ENCODE assay signal across 1 cellular context in the genomic region with DNA sequence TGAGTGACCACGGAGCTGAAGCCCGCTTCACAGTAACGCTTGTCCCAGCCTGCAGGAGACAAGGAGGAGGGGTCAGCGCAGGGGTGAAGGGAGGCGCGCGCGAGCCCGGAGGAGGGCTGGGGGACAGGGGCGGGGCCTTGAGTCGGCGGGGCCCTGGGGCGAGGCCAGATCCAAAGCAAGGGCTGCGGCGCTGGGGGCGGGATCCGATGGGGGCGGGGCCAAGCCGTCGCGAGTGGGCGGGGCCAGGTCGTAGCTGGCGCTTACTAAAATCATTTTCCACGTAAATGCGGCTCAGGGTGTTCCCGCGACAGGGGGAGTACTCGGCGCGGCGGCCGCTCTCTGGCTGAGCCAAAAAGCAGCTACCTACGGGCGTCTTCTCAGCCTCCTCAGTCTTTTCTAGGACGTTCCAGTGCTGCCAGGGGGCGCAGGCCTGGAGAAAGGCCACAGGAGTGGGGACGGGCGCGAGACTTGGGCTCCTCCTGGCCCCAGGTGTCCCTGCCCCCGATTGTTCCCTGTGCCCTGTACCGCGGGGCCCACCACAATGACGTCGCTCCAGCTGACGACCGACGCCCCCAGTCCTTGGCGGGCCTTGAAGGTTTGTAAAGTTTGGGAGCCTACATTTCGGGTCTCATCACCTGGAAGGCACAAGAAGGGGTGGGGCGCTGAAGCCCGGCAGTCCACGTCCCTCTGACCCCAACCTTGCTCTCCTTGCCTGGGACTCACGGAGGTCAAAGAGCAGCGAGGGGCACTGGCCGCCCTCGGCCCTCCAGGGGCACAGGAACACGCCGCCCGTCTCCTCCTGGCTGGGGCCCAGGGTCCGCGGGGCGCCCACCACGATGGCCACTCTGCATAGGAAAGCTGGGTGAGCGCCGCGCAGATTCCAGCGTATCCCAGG.
TF ChIP-seq lines count a peak whose summit lies in the region.

No MANE protein-coding gene starts in this region.

TF ChIP-seq in K562, 482 proteins besides CTCF, POLR2A, EP300 and RAD21 (continues in another document):
- TF ChIP-seq TEAD1 (CRISPR knock-in tag; IDR thresholded peaks at IDR 0.05) (peak in 1 of 2 experiments; percentile 28; a peak in 1 of 4 replicates), ZNF766 (CRISPR knock-in tag; conservative IDR thresholded peaks at IDR 0.05) (0 out of 2 replicates have a peak, but pooled peaks have one; percentile 21), CHD1 (IDR thresholded peaks at IDR 0.05; ENCODE audit: low read length) (peak; percentile 69), CXXC5 (CRISPR knock-in tag; IDR thresholded peaks at IDR 0.05) (peak; percentile 69), FOXK1 (CRISPR knock-in tag; IDR thresholded peaks at IDR 0.05; ENCODE audit: borderline replicate concordance) (0 out of 2 replicates have a peak, but pooled peaks have one; percentile 88), DACH1 (IDR thresholded peaks at IDR 0.05; ENCODE audit: partially characterized antibody) (no peak), RBFOX2 (IDR thresholded peaks at IDR 0.05; ENCODE audit: low read depth, low read length) (peak; percentile 86), GATAD2B (IDR thresholded peaks at IDR 0.05; ENCODE audit: borderline replicate concordance) (no peak), TARDBP (IDR thresholded peaks at IDR 0.05) (0 out of 2 replicates have a peak, but pooled peaks have one; percentile 51), ATF1 (CRISPR knock-in tag; IDR thresholded peaks at IDR 0.05) (no peak), ATF1 (tag; IDR thresholded peaks at IDR 0.05) (peak; percentile 70), PHF20 (IDR thresholded peaks at IDR 0.05; ENCODE audit: partially characterized antibody) (peak; percentile 42), KAT2B (IDR thresholded peaks at IDR 0.05; ENCODE audit: low read depth, low read length) (no peak), MNT (conservative IDR thresholded peaks at IDR 0.05) (0 out of 4 replicates have a peak, but pooled peaks of 1 of the 2 experiments have one; percentile 18), MAZ (CRISPR knock-in tag; conservative IDR thresholded peaks at IDR 0.05 in 1 of 2, IDR thresholded peaks at IDR 0.05 in 1 of 2) (peak; percentile 70 to 84), ZNF184 (CRISPR knock-in tag; IDR thresholded peaks at IDR 0.05) (no peak), L3MBTL2 (IDR thresholded peaks at IDR 0.05) (peak; percentile 58; the same call in 1 of the 2 replicates), SAP30 (IDR thresholded peaks at IDR 0.05; ENCODE audit: borderline replicate concordance, insufficient read depth, low read depth, low read length, poor library complexity, severe bottlenecking) (peak; percentile 66), TAF1 (IDR thresholded peaks at IDR 0.05; ENCODE audit: control insufficient read depth, extremely low read depth, insufficient read depth, low read length, severe bottlenecking) (peak; percentile 63), HDGF (IDR thresholded peaks at IDR 0.05) (no peak), ZNF655 (CRISPR knock-in tag; IDR thresholded peaks at IDR 0.05) (no peak), CREM (IDR thresholded peaks at IDR 0.05; ENCODE audit: low read depth) (peak; percentile 69), ARHGAP35 (IDR thresholded peaks at IDR 0.05; ENCODE audit: partially characterized antibody) (no peak), ZNF347 (CRISPR knock-in tag; IDR thresholded peaks at IDR 0.05; ENCODE audit: low read depth) (no peak), MCM7 (IDR thresholded peaks at IDR 0.05) (no peak), GMEB1 (CRISPR knock-in tag; IDR thresholded peaks at IDR 0.05) (no peak), ZNF395 (CRISPR knock-in tag; IDR thresholded peaks at IDR 0.05) (no peak), RNF2 (IDR thresholded peaks at IDR 0.05) (no peak), SMAD3 (CRISPR knock-in tag; conservative IDR thresholded peaks at IDR 0.05) (no peak), ELF4 (CRISPR knock-in tag; IDR thresholded peaks at IDR 0.05) (no peak), DNMT1 (IDR thresholded peaks at IDR 0.05) (no peak), CBFB (CRISPR knock-in tag; IDR thresholded peaks at IDR 0.05) (no peak), ZNF140 (CRISPR knock-in tag; IDR thresholded peaks at IDR 0.05) (no peak), GTF2F1 (IDR thresholded peaks at IDR 0.05; ENCODE audit: low read depth, low read length) (peak; percentile 32; the same call in 1 of the 2 replicates), CREB3 (tag; conservative IDR thresholded peaks at IDR 0.05; ENCODE audit: low read depth) (no peak), ZNF311 (CRISPR knock-in tag; IDR thresholded peaks at IDR 0.05) (no peak), NR2F6 (CRISPR knock-in tag; IDR thresholded peaks at IDR 0.05) (no peak), RFX1 (IDR thresholded peaks at IDR 0.05) (no peak), MIER1 (IDR thresholded peaks at IDR 0.05; ENCODE audit: low read depth) (no peak), GTF2B (IDR thresholded peaks at IDR 0.05; ENCODE audit: extremely low read depth, insufficient read length) (no peak), NFRKB (IDR thresholded peaks at IDR 0.05; ENCODE audit: low read depth) (0 out of 2 replicates have a peak, but pooled peaks have one; percentile 28), NR2C2 (CRISPR knock-in tag; IDR thresholded peaks at IDR 0.05) (no peak), NR2C2 (tag; IDR thresholded peaks at IDR 0.05) (no peak), ZNF785 (CRISPR knock-in tag; IDR thresholded peaks at IDR 0.05) (no peak), PML (IDR thresholded peaks at IDR 0.05; ENCODE audit: low read length) (peak; percentile 49; the same call in 1 of the 2 replicates), SOX6 (IDR thresholded peaks at IDR 0.05) (no peak), HDAC1 (IDR thresholded peaks at IDR 0.05) (no peak)
- TF ChIP-seq, protein P1, sequence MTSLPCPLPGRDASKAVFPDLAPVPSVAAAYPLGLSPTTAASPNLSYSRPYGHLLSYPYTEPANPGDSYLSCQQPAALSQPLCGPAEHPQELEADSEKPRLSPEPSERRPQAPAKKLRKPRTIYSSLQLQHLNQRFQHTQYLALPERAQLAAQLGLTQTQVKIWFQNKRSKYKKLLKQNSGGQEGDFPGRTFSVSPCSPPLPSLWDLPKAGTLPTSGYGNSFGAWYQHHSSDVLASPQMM (CRISPR knock-in tag; IDR thresholded peaks at IDR 0.05), result no peak
- TF ChIP-seq, protein P2, sequence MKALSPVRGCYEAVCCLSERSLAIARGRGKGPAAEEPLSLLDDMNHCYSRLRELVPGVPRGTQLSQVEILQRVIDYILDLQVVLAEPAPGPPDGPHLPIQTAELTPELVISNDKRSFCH (CRISPR knock-in tag; IDR thresholded peaks at IDR 0.05), result no peak
- TF ChIP-seq, protein P2 (tag; IDR thresholded peaks at IDR 0.05), result peak; percentile 54; the same call in 1 of the 2 replicates
- TF ChIP-seq, protein P3, sequence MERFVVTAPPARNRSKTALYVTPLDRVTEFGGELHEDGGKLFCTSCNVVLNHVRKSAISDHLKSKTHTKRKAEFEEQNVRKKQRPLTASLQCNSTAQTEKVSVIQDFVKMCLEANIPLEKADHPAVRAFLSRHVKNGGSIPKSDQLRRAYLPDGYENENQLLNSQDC (CRISPR knock-in tag; IDR thresholded peaks at IDR 0.05), result no peak
- TF ChIP-seq, protein P4, sequence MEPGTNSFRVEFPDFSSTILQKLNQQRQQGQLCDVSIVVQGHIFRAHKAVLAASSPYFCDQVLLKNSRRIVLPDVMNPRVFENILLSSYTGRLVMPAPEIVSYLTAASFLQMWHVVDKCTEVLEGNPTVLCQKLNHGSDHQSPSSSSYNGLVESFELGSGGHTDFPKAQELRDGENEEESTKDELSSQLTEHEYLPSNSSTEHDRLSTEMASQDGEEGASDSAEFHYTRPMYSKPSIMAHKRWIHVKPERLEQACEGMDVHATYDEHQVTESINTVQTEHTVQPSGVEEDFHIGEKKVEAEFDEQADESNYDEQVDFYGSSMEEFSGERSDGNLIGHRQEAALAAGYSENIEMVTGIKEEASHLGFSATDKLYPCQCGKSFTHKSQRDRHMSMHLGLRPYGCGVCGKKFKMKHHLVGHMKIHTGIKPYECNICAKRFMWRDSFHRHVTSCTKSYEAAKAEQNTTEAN (CRISPR knock-in tag; IDR thresholded peaks at IDR 0.05), result peak; percentile 69; the same call in 1 of the 2 replicates
- TF ChIP-seq, protein P5, sequence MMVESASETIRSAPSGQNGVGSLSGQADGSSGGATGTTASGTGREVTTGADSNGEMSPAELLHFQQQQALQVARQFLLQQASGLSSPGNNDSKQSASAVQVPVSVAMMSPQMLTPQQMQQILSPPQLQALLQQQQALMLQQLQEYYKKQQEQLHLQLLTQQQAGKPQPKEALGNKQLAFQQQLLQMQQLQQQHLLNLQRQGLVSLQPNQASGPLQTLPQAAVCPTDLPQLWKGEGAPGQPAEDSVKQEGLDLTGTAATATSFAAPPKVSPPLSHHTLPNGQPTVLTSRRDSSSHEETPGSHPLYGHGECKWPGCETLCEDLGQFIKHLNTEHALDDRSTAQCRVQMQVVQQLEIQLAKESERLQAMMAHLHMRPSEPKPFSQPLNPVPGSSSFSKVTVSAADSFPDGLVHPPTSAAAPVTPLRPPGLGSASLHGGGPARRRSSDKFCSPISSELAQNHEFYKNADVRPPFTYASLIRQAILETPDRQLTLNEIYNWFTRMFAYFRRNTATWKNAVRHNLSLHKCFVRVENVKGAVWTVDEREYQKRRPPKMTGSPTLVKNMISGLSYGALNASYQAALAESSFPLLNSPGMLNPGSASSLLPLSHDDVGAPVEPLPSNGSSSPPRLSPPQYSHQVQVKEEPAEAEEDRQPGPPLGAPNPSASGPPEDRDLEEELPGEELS (CRISPR knock-in tag; IDR thresholded peaks at IDR 0.05; ENCODE audit: borderline replicate concordance), result peak; percentile 89
- TF ChIP-seq, protein P6, sequence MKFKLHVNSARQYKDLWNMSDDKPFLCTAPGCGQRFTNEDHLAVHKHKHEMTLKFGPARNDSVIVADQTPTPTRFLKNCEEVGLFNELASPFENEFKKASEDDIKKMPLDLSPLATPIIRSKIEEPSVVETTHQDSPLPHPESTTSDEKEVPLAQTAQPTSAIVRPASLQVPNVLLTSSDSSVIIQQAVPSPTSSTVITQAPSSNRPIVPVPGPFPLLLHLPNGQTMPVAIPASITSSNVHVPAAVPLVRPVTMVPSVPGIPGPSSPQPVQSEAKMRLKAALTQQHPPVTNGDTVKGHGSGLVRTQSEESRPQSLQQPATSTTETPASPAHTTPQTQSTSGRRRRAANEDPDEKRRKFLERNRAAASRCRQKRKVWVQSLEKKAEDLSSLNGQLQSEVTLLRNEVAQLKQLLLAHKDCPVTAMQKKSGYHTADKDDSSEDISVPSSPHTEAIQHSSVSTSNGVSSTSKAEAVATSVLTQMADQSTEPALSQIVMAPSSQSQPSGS (CRISPR knock-in tag; IDR thresholded peaks at IDR 0.05), result no peak
